23 cellular contexts compared by ENCODE assay signal in the genomic region with DNA sequence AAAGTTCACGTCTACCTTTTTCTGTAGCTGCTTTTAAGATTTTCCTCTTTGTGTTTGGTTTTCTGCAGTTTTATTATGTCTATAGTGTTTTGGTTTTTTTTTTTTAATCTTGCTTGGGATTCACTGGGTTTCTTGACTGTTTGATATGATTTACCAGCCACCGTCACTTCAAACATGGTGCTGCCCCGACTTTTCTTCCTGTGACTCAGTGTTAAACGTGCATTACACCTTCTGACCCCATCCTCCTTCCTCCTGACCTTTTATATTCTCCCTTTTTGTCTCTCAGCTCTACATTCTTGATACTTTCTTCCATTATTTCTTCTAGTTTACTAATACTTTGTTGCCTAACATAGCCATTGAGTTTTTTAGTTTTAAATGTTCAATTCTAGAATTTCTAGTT.
A peak's percentile ranks its signal among the peaks of the same experiment; 100 is the strongest.
DNase-seq lines count a peak whose midpoint lies in the region; ATAC-seq and TF ChIP-seq lines count a peak whose summit lies in the region.
"Had no signal": no experiment of that assay in that cellular context is flagged by ENCODE, and none has a peak within 500 bp of the region (broad histone marks: within the 10 kb centered on the region; RNA-seq: fewer than 3 reads in every experiment).

No MANE protein-coding gene starts in this region.

- H3K9me3 Mint-ChIP-seq in activated T-cell treated with anti-CD3 and anti-CD28 coated beads, Interleukin-2, amount 50 U/mL, for 24 hours: no peaks in the 10 kb centered on the region
- H3K9me3 Mint-ChIP-seq in CD4-positive, CD25-positive, alpha-beta regulatory T cell: peaks cover 0 to 2% (median 0%) of the 10 kb centered on the region in 7 donors
- no peaks in the 10 kb centered on the region for H3K9me3 Mint-ChIP-seq in activated T-helper 17 cell treated with anti-CD3 and anti-CD28 coated beads, Interleukin-2, amount 50 U/mL, for 72 hours

- H3K36me3 Mint-ChIP-seq in activated T-cell treated with anti-CD3 and anti-CD28 coated beads, Interleukin-2, amount 50 U/mL, for 24 hours (ENCODE audit: low read depth): peaks cover 30% of the 10 kb centered on the region
- peaks cover 33% of the 10 kb centered on the region for H3K36me3 Mint-ChIP-seq in CD4-positive, CD25-positive, alpha-beta regulatory T cell
- H3K36me3 Mint-ChIP-seq in activated T-helper 17 cell treated with anti-CD3 and anti-CD28 coated beads, Interleukin-2, amount 50 U/mL, for 72 hours (ENCODE audit: low read depth): peaks cover 6% of the 10 kb centered on the region

- no peak overlapping the region for H3K4me2 ChIP-seq in osteoblast (ENCODE audit: insufficient read depth, low read length)

- no peak for TF ChIP-seq CTCF in osteoblast (IDR thresholded peaks at IDR 0.05; ENCODE audit: extremely low read depth, low read depth, low read length)
- TF ChIP-seq CTCF in heart right ventricle (IDR thresholded peaks at IDR 0.05): no peak

- peak overlapping the region; percentile 68 for H3K27ac Mint-ChIP-seq in activated T-cell treated with anti-CD3 and anti-CD28 coated beads, Interleukin-2, amount 50 U/mL, for 24 hours
- H3K27ac Mint-ChIP-seq in CD4-positive, CD25-positive, alpha-beta regulatory T cell: peak overlapping the region in 2 of 3 donors; percentile 17 to 53
- peak overlapping the region; percentile 74 for H3K27ac Mint-ChIP-seq in activated T-helper 17 cell treated with anti-CD3 and anti-CD28 coated beads, Interleukin-2, amount 50 U/mL, for 72 hours

- H3K4me1 ChIP-seq in CD4-positive, CD25-positive, alpha-beta regulatory T cell (ENCODE audit: control insufficient read depth, insufficient read depth, low read length, poor library complexity, severe bottlenecking): no peaks in the 10 kb centered on the region
- H3K4me1 ChIP-seq in osteoblast (ENCODE audit: insufficient read depth, low read length) (peaks cover 22% of the 10 kb centered on the region), heart right ventricle (peaks cover 0 to 40% (median 25%) of the 10 kb centered on the region in 9 donors)
- H3K4me1 ChIP-seq: HAP-1 had no signal

- H3K9me3 ChIP-seq in CD4-positive, CD25-positive, alpha-beta regulatory T cell (ENCODE audit: control insufficient read depth in 2 of 2, low read length in 2 of 2): no peaks in the 10 kb centered on the region
- no peaks in the 10 kb centered on the region for H3K9me3 ChIP-seq in osteoblast (ENCODE audit: low read depth, low read length)
- H3K9me3 ChIP-seq in heart right ventricle: no peaks in the 10 kb centered on the region
- H3K9me3 ChIP-seq: lower lobe of right lung, tibial artery had no signal

- no peak overlapping the region for H2AFZ ChIP-seq in osteoblast (ENCODE audit: low read length)

- H3K4me1 Mint-ChIP-seq in activated T-cell treated with anti-CD3 and anti-CD28 coated beads, Interleukin-2, amount 50 U/mL, for 24 hours (ENCODE audit: low read depth): peaks cover 40% of the 10 kb centered on the region
- H3K4me1 Mint-ChIP-seq in CD4-positive, CD25-positive, alpha-beta regulatory T cell: peaks cover 11 to 23% (median 16%) of the 10 kb centered on the region in 4 donors
- H3K4me1 Mint-ChIP-seq in activated T-helper 17 cell treated with anti-CD3 and anti-CD28 coated beads, Interleukin-2, amount 50 U/mL, for 72 hours: peaks cover 10% of the 10 kb centered on the region

- H4K20me1 ChIP-seq in osteoblast (ENCODE audit: insufficient read depth, low read length): no peaks in the 10 kb centered on the region

- no peaks in the 10 kb centered on the region for H3K27me3 ChIP-seq in CD4-positive, CD25-positive, alpha-beta regulatory T cell (ENCODE audit: control insufficient read depth, insufficient read depth, low read length)
- no peaks in the 10 kb centered on the region for H3K27me3 ChIP-seq in osteoblast (ENCODE audit: insufficient read depth, low read length)
- no peaks in the 10 kb centered on the region for H3K27me3 ChIP-seq in heart right ventricle
- H3K27me3 ChIP-seq: tibial artery had no signal

- no peak for ATAC-seq in CD4-positive, CD25-positive, alpha-beta regulatory T cell (ENCODE audit: low read depth in 2 of 2)
- ATAC-seq in activated T-helper 17 cell treated with anti-CD3 and anti-CD28 coated beads, Interleukin-2, amount 50 U/mL, for 72 hours (replicated peaks): peak; percentile 91
- ATAC-seq in heart right ventricle: no peak
- ATAC-seq: lower lobe of right lung had no signal

- no peak overlapping the region for H3K4me3 ChIP-seq in CD4-positive, CD25-positive, alpha-beta regulatory T cell (ENCODE audit: low read depth, low read length)
- H3K4me3 ChIP-seq in osteoblast (ENCODE audit: insufficient read depth, low read length) (no peak overlapping the region), heart right ventricle (no peak overlapping the region)
- H3K4me3 ChIP-seq: HAP-1, lower lobe of right lung, tibial artery had no signal

- H3K27me3 Mint-ChIP-seq in activated T-cell treated with anti-CD3 and anti-CD28 coated beads, Interleukin-2, amount 50 U/mL, for 24 hours: no peaks in the 10 kb centered on the region
- no peaks in the 10 kb centered on the region for H3K27me3 Mint-ChIP-seq in CD4-positive, CD25-positive, alpha-beta regulatory T cell
- no peaks in the 10 kb centered on the region for H3K27me3 Mint-ChIP-seq in activated T-helper 17 cell treated with anti-CD3 and anti-CD28 coated beads, Interleukin-2, amount 50 U/mL, for 72 hours

- no peak for DNase-seq in activated T-cell treated with anti-CD3 and anti-CD28 coated beads, Interleukin-2, amount 50 U/mL, for 24 hours
- DNase-seq in activated T-cell treated with anti-CD3 and anti-CD28 coated beads, Interleukin-2, amount 50 U/mL, for 48 hours: no peak
- peak in 1 of 3 donors; percentile 29 for DNase-seq in CD4-positive, CD25-positive, alpha-beta regulatory T cell
- DNase-seq in osteoblast (ENCODE audit: insufficient read length, low spot score, missing footprints): no peak
- no peak for DNase-seq in nucleus accumbens (lab: John Stamatoyannopoulos, UW)
- DNase-seq in mucosa of gallbladder (ENCODE audit: low spot score): no peak
- no peak for DNase-seq in heart right ventricle
- DNase-seq: activated CD4-positive, alpha-beta T cell treated with anti-CD3 and anti-CD28 coated beads, Interleukin-2, amount 50 U/mL, for 4 hours; kidney; lower lobe of right lung; NCI-H1694 treated with DMSO at 0.1 percent for 48 hours; NCI-H2171; NCI-H510A treated with DMSO at 0.1 percent for 48 hours; retina; SHP77 treated with DMSO at 0.1 percent for 48 hours; small intestine; stimulated activated CD4-positive, alpha-beta T cell treated with anti-CD3 and anti-CD28 coated beads, Interleukin-2, amount 100 ng/mL, for 48 hours; stimulated activated naive CD4-positive, alpha-beta T cell treated with Interleukin-2 at 50 U/mL for 16 hours; tibial artery had no signal

- H3K4me3 Mint-ChIP-seq in activated T-cell treated with anti-CD3 and anti-CD28 coated beads, Interleukin-2, amount 50 U/mL, for 24 hours: peak overlapping the region; percentile 34
- no peak overlapping the region for H3K4me3 Mint-ChIP-seq in CD4-positive, CD25-positive, alpha-beta regulatory T cell
- H3K4me3 Mint-ChIP-seq in activated T-helper 17 cell treated with anti-CD3 and anti-CD28 coated beads, Interleukin-2, amount 50 U/mL, for 72 hours: peak overlapping the region; percentile 58

- 76 to 92% methylated on average over 4 of the region's 4 CpGs for WGBS in heart right ventricle, 2 donors

- intact Hi-C loops in heart right ventricle (cut with DNase I): no loop called here

- H3K79me2 ChIP-seq in osteoblast (ENCODE audit: insufficient read depth, low read length): peaks cover 55% of the 10 kb centered on the region

- no peak overlapping the region for H3K27ac ChIP-seq in CD4-positive, CD25-positive, alpha-beta regulatory T cell (ENCODE audit: insufficient read depth, low read length, poor library complexity, severe bottlenecking)
- H3K27ac ChIP-seq in osteoblast (ENCODE audit: low read depth, low read length) (peak overlapping the region; percentile 46), heart right ventricle (peak overlapping the region in 1 of 10 donors; percentile 59)
- H3K27ac ChIP-seq: C4-2B, HL-60, lower lobe of right lung, tibial artery had no signal

- H3K36me3 ChIP-seq in CD4-positive, CD25-positive, alpha-beta regulatory T cell (ENCODE audit: control insufficient read depth, insufficient read depth, low read length): no peaks in the 10 kb centered on the region
- peaks cover 10% of the 10 kb centered on the region for H3K36me3 ChIP-seq in osteoblast (ENCODE audit: insufficient read depth, low read length)
- peaks cover 0 to 15% (median 0%) of the 10 kb centered on the region in 9 donors for H3K36me3 ChIP-seq in heart right ventricle
- H3K36me3 ChIP-seq: HAP-1 had no signal

Comparison
In these comparisons a context has a peak if more than half of its experiments do, and no peak if none do; other contexts are left out.
1. H3K4me3 Mint-ChIP-seq: peak in activated T-cell treated with anti-CD3 and anti-CD28 coated beads, Interleukin-2, amount 50 U/mL, for 24 hours (single experiment) and activated T-helper 17 cell treated with anti-CD3 and anti-CD28 coated beads, Interleukin-2, amount 50 U/mL, for 72 hours (single experiment); none in CD4-positive, CD25-positive, alpha-beta regulatory T cell (0 of 4).
2. Peak in every context shown above with its lines, with median percentiles within 50 percentile points of each other: H3K27ac Mint-ChIP-seq.